Comparison of ENCODE assay signal across 8 cellular contexts in genomic region chr11:65121447-65121864, GRCh38. TPM values are rescaled to one million over a fixed set of nuclear protein-coding genes. Genes with fewer than 3 reads are reported as not detected.
DNase-seq lines count a peak whose midpoint lies in the region; ATAC-seq, FAIRE-seq and TF ChIP-seq lines count a peak whose summit lies in the region.

No MANE protein-coding gene starts in this region.

- ATAC-seq in left lobe of liver (no peak), omental fat pad (ENCODE audit: low FRiP score) (no peak), GM21390 (IDR thresholded peaks at IDR 0.05; ENCODE audit: unreplicated experiment) (no peak)

- H3K4me3 ChIP-seq in ACC112 (ENCODE audit: low read depth, low read length): peak overlapping the region; percentile 100
- peak overlapping the region; percentile 88 for H3K4me3 ChIP-seq in HUES6 (ENCODE audit: low read depth, low read length)
- peak overlapping the region; percentile 95 for H3K4me3 ChIP-seq in astrocyte (ENCODE audit: insufficient read depth, low read depth, low read length)

- no peaks in the 10 kb centered on the region for H3K27me3 Mint-ChIP-seq in astrocyte (ENCODE audit: low read depth, unreplicated experiment)

- TF ChIP-seq CTCF in astrocyte (IDR thresholded peaks at IDR 0.05; ENCODE audit: insufficient read depth, low read depth, low read length): no peak
- TF ChIP-seq CTCF in omental fat pad (IDR thresholded peaks at IDR 0.05): no peak

- H2AFZ ChIP-seq in ACC112 (ENCODE audit: low read length, unreplicated experiment): no peak overlapping the region
- H2AFZ ChIP-seq in astrocyte (ENCODE audit: low read depth, low read length): peak overlapping the region; percentile 80

- no peaks in the 10 kb centered on the region for H3K9me3 ChIP-seq in HUES6 (ENCODE audit: control insufficient read depth, insufficient read depth, low read depth, low read length)
- H3K9me3 ChIP-seq in astrocyte (ENCODE audit: insufficient read depth, low read depth, low read length): no peaks in the 10 kb centered on the region

- no peak for FAIRE-seq in astrocyte (lab: Jason Lieb, UNC)

- peaks cover 15% of the 10 kb centered on the region for H3K4me1 ChIP-seq in ACC112 (ENCODE audit: control insufficient read depth, insufficient read depth, low read length, unreplicated experiment)
- peaks cover 7% of the 10 kb centered on the region for H3K4me1 ChIP-seq in HUES6 (ENCODE audit: control insufficient read depth, insufficient read depth, low read length)
- peaks cover 19% of the 10 kb centered on the region for H3K4me1 ChIP-seq in astrocyte (ENCODE audit: insufficient read depth, low read length)

- peaks cover 33% of the 10 kb centered on the region for H4K20me1 ChIP-seq in astrocyte (ENCODE audit: insufficient read depth, low read length)

- H3K27me3 ChIP-seq in ACC112 (ENCODE audit: insufficient read depth, low read length) (no peaks in the 10 kb centered on the region), HUES6 (ENCODE audit: control insufficient read depth, insufficient read depth, low read length) (no peaks in the 10 kb centered on the region), astrocyte (ENCODE audit: insufficient read depth, low read length) (no peaks in the 10 kb centered on the region)

- H3K79me2 ChIP-seq in ACC112 (ENCODE audit: control insufficient read depth, insufficient read depth, low read length, unreplicated experiment) (peaks cover 55% of the 10 kb centered on the region), astrocyte (ENCODE audit: insufficient read depth, low read length) (peaks cover 64% of the 10 kb centered on the region)

- H3K4me3 Mint-ChIP-seq in astrocyte (ENCODE audit: unreplicated experiment): peak overlapping the region; percentile 100

- peak overlapping the region; percentile 91 for H3K9ac ChIP-seq in HUES6 (ENCODE audit: low read length)
- H3K9ac ChIP-seq in astrocyte (ENCODE audit: low read length): peak overlapping the region; percentile 98

- H3K36me3 ChIP-seq in ACC112 (ENCODE audit: insufficient read depth, low read length) (peaks cover 17% of the 10 kb centered on the region; the same call in 1 of the 2 replicates), HUES6 (ENCODE audit: control insufficient read depth, insufficient read depth, low read length) (peaks cover 59% of the 10 kb centered on the region), astrocyte (ENCODE audit: insufficient read depth, low read length) (peaks cover 19% of the 10 kb centered on the region)

- DNase-seq in astrocyte (ENCODE audit: low read depth): no peak
- DNase-seq in left lobe of liver (ENCODE audit: low spot score): peak; percentile 59
- DNase-seq in NCI-H2107 treated with DMSO at 0.1 percent for 48 hours (lab: John Stamatoyannopoulos, UW; ENCODE audit: unreplicated experiment): no peak
- no peak for DNase-seq in omental fat pad (ENCODE audit: low spot score)

- H3K27ac Mint-ChIP-seq in astrocyte (ENCODE audit: unreplicated experiment): peak overlapping the region; percentile 99

- H3K27ac ChIP-seq in ACC112 (ENCODE audit: low read depth, low read length): peak overlapping the region; percentile 78
- peak overlapping the region; percentile 74 for H3K27ac ChIP-seq in HUES6 (ENCODE audit: low read depth, low read length)
- H3K27ac ChIP-seq in astrocyte (ENCODE audit: low read depth, low read length): peak overlapping the region; percentile 82
- peak overlapping the region; percentile 74 for H3K27ac ChIP-seq in temporal lobe (ENCODE audit: low read depth, low read length)

- H3K36me3 Mint-ChIP-seq in astrocyte (ENCODE audit: low read depth, unreplicated experiment): peaks cover 13% of the 10 kb centered on the region

- H3K4me1 Mint-ChIP-seq in astrocyte (ENCODE audit: low read depth, unreplicated experiment): peaks cover 12% of the 10 kb centered on the region

- H3K4me2 ChIP-seq in astrocyte (ENCODE audit: low read length): peak overlapping the region; percentile 97

- H3K9me3 Mint-ChIP-seq in astrocyte (ENCODE audit: unreplicated experiment): no peaks in the 10 kb centered on the region

RNA-seq across cellular contexts. Expression of gene FAU, which starts 0.5 kb away (rescaled TPM):
- total RNA-seq in astrocyte (670 and 694 TPM in 2 replicates), left lobe of liver (430 TPM), temporal lobe (217 TPM), omental fat pad (100 to 1,000 TPM; 612 to 842 (median 711) TPM)

RNA-seq across cellular contexts. Expression of gene MRPL49, which starts 0.7 kb away (rescaled TPM):
- total RNA-seq in astrocyte: 42.6 and 45.1 TPM in 2 replicates
- 31.3 TPM for total RNA-seq in left lobe of liver
- 27.0 TPM for total RNA-seq in temporal lobe
- total RNA-seq in omental fat pad: 10 to 100 TPM; 37.2 to 47.9 (median 43.2) TPM

RNA-seq across cellular contexts. Expression of gene ZNHIT2, which starts 4.0 kb away (rescaled TPM):
- total RNA-seq in astrocyte (8.1 and 10.0 TPM in 2 replicates), left lobe of liver (8.8 TPM), temporal lobe (2.5 TPM), omental fat pad (10 to 100 TPM; 12.1 to 18.6 (median 15.3) TPM)

RNA-seq across cellular contexts. Expression of gene TM7SF2, which starts 9.8 kb away (rescaled TPM):
- total RNA-seq in astrocyte: 18.0 and 23.9 TPM in 2 replicates
- total RNA-seq in left lobe of liver: 97.6 TPM
- total RNA-seq in temporal lobe: 34.7 TPM
- 100 to 1,000 TPM in 1 of 4 donors, 10 to 100 TPM in 3; 44.8 to 345 (median 88.6) TPM for total RNA-seq in omental fat pad

RNA-seq across cellular contexts. Expression of gene SYVN1, which starts 12.9 kb away (rescaled TPM):
- 43.0 and 49.9 TPM in 2 replicates for total RNA-seq in astrocyte
- 110 TPM for total RNA-seq in left lobe of liver
- total RNA-seq in temporal lobe: 7.4 TPM
- total RNA-seq in omental fat pad: 10 to 100 TPM; 47.1 to 58.2 (median 50.5) TPM
